9 cellular contexts compared by ENCODE assay signal in the genomic region with DNA sequence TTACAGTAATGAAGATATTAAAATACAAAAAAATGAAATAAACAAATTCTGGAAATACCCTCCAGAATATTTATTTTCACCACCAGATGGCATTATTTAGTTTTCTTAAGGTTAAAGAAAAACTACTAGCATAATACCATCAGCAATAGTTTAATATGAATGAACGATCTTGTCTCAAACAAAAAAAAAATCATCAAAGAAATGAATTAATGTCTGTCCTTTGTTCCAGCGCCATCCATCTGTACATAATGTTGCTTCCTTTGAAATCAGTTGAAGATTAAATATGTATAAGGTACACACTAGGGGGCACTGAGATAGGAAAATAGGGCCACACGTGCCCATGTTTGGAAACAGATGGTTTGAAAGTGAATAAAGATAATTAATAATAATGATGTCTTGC.
DNase-seq lines count a peak whose midpoint lies in the region; ATAC-seq and TF ChIP-seq lines count a peak whose summit lies in the region.
"Had no signal": no experiment of that assay in that cellular context is flagged by ENCODE, and none has a peak within 500 bp of the region (broad histone marks: within the 10 kb centered on the region; RNA-seq: fewer than 3 reads in every experiment).

No MANE protein-coding gene starts in this region.

- peaks cover 9% of the 10 kb centered on the region for H3K4me1 Mint-ChIP-seq in endodermal cell
- H3K4me1 Mint-ChIP-seq: activated naive CD4-positive, alpha-beta T cell treated with anti-CD3 and anti-CD28 coated beads, Interleukin-2, amount 50 U/mL, for 24 hours had no signal

- H3K36me3 ChIP-seq in ACC112 (ENCODE audit: insufficient read depth, low read length) (no peaks in the 10 kb centered on the region), endodermal cell (ENCODE audit: control insufficient read depth, insufficient read depth, low read length) (no peaks in the 10 kb centered on the region)

- H3K9me3 ChIP-seq in endodermal cell (ENCODE audit: control insufficient read depth, low read length) = no peaks in the 10 kb centered on the region

- WGBS in endodermal cell (ENCODE audit: insufficient coverage in 1 of 2, insufficient read length in 1 of 2), 2 experiments = 75% methylated on average over 3 of the region's 3 CpGs; no CpG with 5 or more reads in 1 of the 2 experiments

- peak; percentile 77 for DNase-seq in NCI-H748 treated with DMSO at 0.1 percent for 48 hours (lab: John Stamatoyannopoulos, UW)
- DNase-seq in endodermal cell = no peak
- no peak for DNase-seq in retinal pigment epithelial cell (ENCODE audit: low read depth)
- no peak for DNase-seq in KG1 (lab: John Stamatoyannopoulos, UW)

- peak; percentile 75 for TF ChIP-seq CTCF in endodermal cell (conservative IDR thresholded peaks at IDR 0.05)
- TF ChIP-seq CTCF in retinal pigment epithelial cell (conservative IDR thresholded peaks at IDR 0.05; ENCODE audit: low read depth, low read length) = peak; percentile 19

- H3K36me3 Mint-ChIP-seq in endodermal cell (ENCODE audit: low read depth) = no peaks in the 10 kb centered on the region
- H3K36me3 Mint-ChIP-seq: activated naive CD4-positive, alpha-beta T cell treated with anti-CD3 and anti-CD28 coated beads, Interleukin-2, amount 50 U/mL, for 24 hours had no signal

- H3K27ac Mint-ChIP-seq in endodermal cell = no peak overlapping the region
- H3K27ac Mint-ChIP-seq: activated naive CD4-positive, alpha-beta T cell treated with anti-CD3 and anti-CD28 coated beads, Interleukin-2, amount 50 U/mL, for 24 hours had no signal

- H3K4me1 ChIP-seq in ACC112 (ENCODE audit: control insufficient read depth, insufficient read depth, low read length, unreplicated experiment) (peaks cover 8% of the 10 kb centered on the region), endodermal cell (ENCODE audit: control insufficient read depth, insufficient read depth, low read length) (no peaks in the 10 kb centered on the region)

- H3K27me3 ChIP-seq in ACC112 (ENCODE audit: insufficient read depth, low read length) (no peaks in the 10 kb centered on the region), endodermal cell (ENCODE audit: control insufficient read depth, insufficient read depth, low read length, poor library complexity, severe bottlenecking) (no peaks in the 10 kb centered on the region)

- no peak overlapping the region for H3K4me3 Mint-ChIP-seq in endodermal cell
- H3K4me3 Mint-ChIP-seq: activated naive CD4-positive, alpha-beta T cell treated with anti-CD3 and anti-CD28 coated beads, Interleukin-2, amount 50 U/mL, for 24 hours had no signal

- H3K27me3 Mint-ChIP-seq in endodermal cell (ENCODE audit: insufficient read depth) = no peaks in the 10 kb centered on the region

- no peaks in the 10 kb centered on the region for H3K79me2 ChIP-seq in ACC112 (ENCODE audit: control insufficient read depth, insufficient read depth, low read length, unreplicated experiment)

- no peaks in the 10 kb centered on the region for H3K9me3 Mint-ChIP-seq in endodermal cell
- H3K9me3 Mint-ChIP-seq: activated naive CD4-positive, alpha-beta T cell treated with anti-CD3 and anti-CD28 coated beads, Interleukin-2, amount 50 U/mL, for 24 hours had no signal

- ATAC-seq in GM19035 (IDR thresholded peaks at IDR 0.05; ENCODE audit: unreplicated experiment) (peak; percentile 52), HG03108 (IDR thresholded peaks at IDR 0.05; ENCODE audit: unreplicated experiment) (no peak), HG02610 (IDR thresholded peaks at IDR 0.05; ENCODE audit: unreplicated experiment) (no peak)

- H3K27ac ChIP-seq in ACC112 (ENCODE audit: low read depth, low read length) = no peak overlapping the region
- H3K27ac ChIP-seq in endodermal cell (ENCODE audit: low read depth, low read length) = no peak overlapping the region

- H3K4me3 ChIP-seq in ACC112 (ENCODE audit: low read depth, low read length) (peak overlapping the region; percentile 49; the same call in 1 of the 2 replicates), endodermal cell (ENCODE audit: low read length) (no peak overlapping the region), retinal pigment epithelial cell (ENCODE audit: low read length) (no peak overlapping the region)

- H3K9ac ChIP-seq in endodermal cell (ENCODE audit: extremely low read depth, low read length, poor library complexity, severe bottlenecking) = no peak overlapping the region

- H2AFZ ChIP-seq in ACC112 (ENCODE audit: low read length, unreplicated experiment) = peak overlapping the region; percentile 43
